In genomic region chr16:84218961-84219360, GRCh38 we compare ENCODE assay signal across 27 cellular contexts. TPM values are rescaled to one million over a fixed set of nuclear protein-coding genes. Genes with fewer than 3 reads are reported as not detected.
A peak's percentile ranks its signal among the peaks of the same experiment; 100 is the strongest.
DNase-seq lines count a peak whose midpoint lies in the region; ATAC-seq, FAIRE-seq and TF ChIP-seq lines count a peak whose summit lies in the region.
"Had no signal": no experiment of that assay in that cellular context is flagged by ENCODE, and none has a peak within 500 bp of the region (broad histone marks: within the 10 kb centered on the region; RNA-seq: fewer than 3 reads in every experiment).

No MANE protein-coding gene starts in this region.

- H3K4me1 Mint-ChIP-seq in GM23338, result peaks cover 11% of the 10 kb centered on the region
- H3K4me1 Mint-ChIP-seq: CD8-positive, alpha-beta memory T cell had no signal

- H3K27ac ChIP-seq in GM23338 (ENCODE audit: low read depth), result no peak overlapping the region
- no peak overlapping the region for H3K27ac ChIP-seq in H1 (ENCODE audit: low read depth, low read length)
- H3K27ac ChIP-seq in mesendoderm (ENCODE audit: low read depth, low read length), result peak overlapping the region; percentile 36
- peak overlapping the region; percentile 86 for H3K27ac ChIP-seq in smooth muscle cell (ENCODE audit: low read depth)
- no peak overlapping the region for H3K27ac ChIP-seq in mesenchymal stem cell (ENCODE audit: low read length, poor library complexity, severe bottlenecking)
- H3K27ac ChIP-seq: BLaER1 treated with 17β-estradiol and CSF1 and Interleukin-3, amounts not matched to agents 10 nM and 100 nM; GM23248 had no signal

- H3K79me1 ChIP-seq in H1 (ENCODE audit: low read depth, low read length), result no peaks in the 10 kb centered on the region
- no peaks in the 10 kb centered on the region for H3K79me1 ChIP-seq in mesendoderm (ENCODE audit: low read length)
- no peaks in the 10 kb centered on the region for H3K79me1 ChIP-seq in mesenchymal stem cell (replicated peaks; ENCODE audit: low read length, poor library complexity, severe bottlenecking)

- H3K27me3 Mint-ChIP-seq in GM23338 (ENCODE audit: insufficient read depth, low read depth, poor library complexity), result peaks cover 18% of the 10 kb centered on the region
- H3K27me3 Mint-ChIP-seq: CD4-positive, alpha-beta T cell had no signal

- no peak overlapping the region for H4K91ac ChIP-seq in H1 (replicated peaks; ENCODE audit: insufficient read length, low read length)
- no peak overlapping the region for H4K91ac ChIP-seq in mesenchymal stem cell (ENCODE audit: low read length)

- H3K27me3 ChIP-seq in GM23338 (ENCODE audit: insufficient read depth), result no peaks in the 10 kb centered on the region
- H3K27me3 ChIP-seq in H1 (replicated peaks in 1 of 4; ENCODE audit: control insufficient read depth in 3 of 4, extremely low read depth in 1 of 4, insufficient read depth in 3 of 4, low read length in 3 of 4), result no peaks in the 10 kb centered on the region
- no peaks in the 10 kb centered on the region for H3K27me3 ChIP-seq in mesendoderm (ENCODE audit: insufficient read depth, low read length, poor library complexity)
- no peaks in the 10 kb centered on the region for H3K27me3 ChIP-seq in smooth muscle cell (ENCODE audit: low read depth)
- H3K27me3 ChIP-seq in mesenchymal stem cell (ENCODE audit: control insufficient read depth in 1 of 2, insufficient read depth in 1 of 2, low read length in 2 of 2), result peaks cover 22 to 42% of the 10 kb centered on the region in 2 experiments
- H3K27me3 ChIP-seq: BE2C; BLaER1 treated with 17β-estradiol and CSF1 and Interleukin-3, amounts not matched to agents 10 nM and 100 nM had no signal

- H3K9me3 ChIP-seq in H1 (ENCODE audit: insufficient read depth in 2 of 2, low read depth in 1 of 2, low read length in 1 of 2) (no peaks in the 10 kb centered on the region), smooth muscle cell (replicated peaks; ENCODE audit: low read depth) (no peaks in the 10 kb centered on the region), mesenchymal stem cell (ENCODE audit: control insufficient read depth, low read length) (no peaks in the 10 kb centered on the region)
- H3K9me3 ChIP-seq: A549; BE2C; BLaER1 treated with 17β-estradiol and CSF1 and Interleukin-3, amounts not matched to agents 10 nM and 100 nM; HAP-1 had no signal

- 73% methylated on average over 5 of the region's 5 CpGs; no CpG with 5 or more reads in 1 of the 2 experiments for WGBS in H1 (ENCODE audit: extremely low coverage in 1 of 2, insufficient coverage in 1 of 2, insufficient read length in 1 of 2, insufficient replicate concordance in 2 of 2, low coverage in 1 of 2, low lambda C conversion rate in 2 of 2, missing lambda C conversion rate in 1 of 2), 2 experiments
- WGBS in mesendoderm (ENCODE audit: extremely low coverage, insufficient coverage, low lambda C conversion rate), result no CpG with 5 or more reads among the region's 5 CpGs
- 25% methylated on average over 5 of the region's 5 CpGs for WGBS in smooth muscle cell (ENCODE audit: low lambda C conversion rate)
- 59% methylated on average over 4 of the region's 5 CpGs for WGBS in mesenchymal stem cell

- no peak overlapping the region for H2BK5ac ChIP-seq in H1 (ENCODE audit: low read depth, low read length)
- no peak overlapping the region for H2BK5ac ChIP-seq in mesendoderm (ENCODE audit: low read length)
- no peak overlapping the region for H2BK5ac ChIP-seq in mesenchymal stem cell (ENCODE audit: low read depth, low read length, poor library complexity, severe bottlenecking)

- no peaks in the 10 kb centered on the region for H3K23me2 ChIP-seq in H1 (ENCODE audit: low read depth, low read length)

- no peak overlapping the region for H3K4me2 ChIP-seq in GM23338
- no peak overlapping the region for H3K4me2 ChIP-seq in H1 (ENCODE audit: insufficient read depth in 1 of 2, low read depth in 2 of 2, low read length in 2 of 2)
- H3K4me2 ChIP-seq in mesendoderm (ENCODE audit: low read length), result no peak overlapping the region
- H3K4me2 ChIP-seq in smooth muscle cell, result peak overlapping the region; percentile 9
- no peak overlapping the region for H3K4me2 ChIP-seq in mesenchymal stem cell (ENCODE audit: low read length, poor library complexity, severe bottlenecking)
- H3K4me2 ChIP-seq: A549; BLaER1 treated with 17β-estradiol and CSF1 and Interleukin-3, amounts not matched to agents 10 nM and 100 nM had no signal

- H3K14ac ChIP-seq in H1 (ENCODE audit: insufficient read length) (no peak overlapping the region), mesenchymal stem cell (ENCODE audit: low read length in 2 of 2) (no peak overlapping the region)

- H3K4me1 ChIP-seq in GM23338 (ENCODE audit: insufficient read depth) (no peaks in the 10 kb centered on the region), H1 (replicated peaks in 1 of 4; ENCODE audit: control insufficient read depth in 3 of 4, insufficient read depth in 4 of 4, low read length in 3 of 4) (peaks cover 0 to 3% (median 1%) of the 10 kb centered on the region in 4 experiments; a peak in 3 of 7 replicates), mesendoderm (ENCODE audit: control insufficient read depth, low read depth, low read length) (peaks cover 4% of the 10 kb centered on the region), smooth muscle cell (ENCODE audit: low read depth) (peaks cover 16% of the 10 kb centered on the region), mesenchymal stem cell (ENCODE audit: control insufficient read depth, insufficient read depth, low read depth, low read length) (peaks cover 3% of the 10 kb centered on the region)
- H3K4me1 ChIP-seq: A549, HAP-1 had no signal

- no peak for TF ChIP-seq EP300 in H1 (IDR thresholded peaks at IDR 0.05; ENCODE audit: borderline replicate concordance in 1 of 2, low read depth in 2 of 2, low read length in 2 of 2)

- ATAC-seq in GM23338 (peak; percentile 48), HG02798 (IDR thresholded peaks at IDR 0.05; ENCODE audit: poor library complexity, unreplicated experiment) (no peak)
- ATAC-seq: A549 had no signal

- no peaks in the 10 kb centered on the region for H3F3A ChIP-seq in GM23338 (replicated peaks; ENCODE audit: low read depth)
- no peaks in the 10 kb centered on the region for H3F3A ChIP-seq in smooth muscle cell (ENCODE audit: low read depth)

- CTCF ChIA-PET in H1 (lab: Charles Lee; ENCODE audit: partially characterized antibody), result interaction anchor here (0.8 to 1.1 kb wide), 4 partner anchors 43 to 268 kb away, joined by 3 to 5 read pairs (median 3); no protein-coding TSS in a partner anchor

- H2AFZ ChIP-seq in GM23338 (0 out of 2 replicates have a peak overlapping the region, but pooled peaks have one; percentile 32), H1 (ENCODE audit: low read length) (peak overlapping the region; percentile 74), smooth muscle cell (ENCODE audit: low read depth) (peak overlapping the region; percentile 79), mesenchymal stem cell (ENCODE audit: low read depth, low read length) (no peak overlapping the region)
- H2AFZ ChIP-seq: GM23248 had no signal

- no peak overlapping the region for H2BK120ac ChIP-seq in H1 (replicated peaks; ENCODE audit: low read depth, low read length)
- no peak overlapping the region for H2BK120ac ChIP-seq in mesendoderm (ENCODE audit: low read depth, low read length)
- no peak overlapping the region for H2BK120ac ChIP-seq in mesenchymal stem cell (ENCODE audit: low read depth, low read length)

- H3K18ac ChIP-seq in H1 (ENCODE audit: extremely low read depth, low read length) (no peak overlapping the region), mesendoderm (ENCODE audit: low read length) (no peak overlapping the region), mesenchymal stem cell (ENCODE audit: low read depth in 1 of 2, low read length in 2 of 2) (no peak overlapping the region)

- H4K5ac ChIP-seq in H1 (ENCODE audit: insufficient read length, low read depth, low read length), result no peak overlapping the region
- H4K5ac ChIP-seq in mesendoderm (ENCODE audit: low read length), result no peak overlapping the region

- H4K8ac ChIP-seq in H1 (ENCODE audit: extremely low read depth, insufficient read depth, low read length) (no peak overlapping the region), mesendoderm (ENCODE audit: low read depth, low read length) (no peak overlapping the region), mesenchymal stem cell (ENCODE audit: low read length) (no peak overlapping the region)

- no peak for TF ChIP-seq CTCF in GM23338 (conservative IDR thresholded peaks at IDR 0.05; ENCODE audit: low read depth in 2 of 2)
- TF ChIP-seq CTCF in H1 (IDR thresholded peaks at IDR 0.05; ENCODE audit: control extremely low read depth in 1 of 3, insufficient read depth in 1 of 3, low read depth in 1 of 3, low read length in 3 of 3), result no peak
- TF ChIP-seq CTCF in smooth muscle cell (IDR thresholded peaks at IDR 0.05; ENCODE audit: borderline replicate concordance, insufficient read depth, poor library complexity, severe bottlenecking), result no peak

- H2BK15ac ChIP-seq in H1 (ENCODE audit: low read length) (no peak overlapping the region), mesendoderm (replicated peaks; ENCODE audit: low read depth) (no peak overlapping the region), mesenchymal stem cell (ENCODE audit: low read depth, poor library complexity, severe bottlenecking) (no peak overlapping the region)

- no peak overlapping the region for H3K4ac ChIP-seq in H1 (replicated peaks; ENCODE audit: insufficient read length, low read depth, low read length)
- H3K4ac ChIP-seq in mesendoderm (ENCODE audit: low read depth, low read length), result no peak overlapping the region
- peak overlapping the region in 1 of 2 experiments; percentile 24 for H3K4ac ChIP-seq in mesenchymal stem cell (ENCODE audit: low read depth in 1 of 2, low read length in 2 of 2)

- no peak for TF ChIP-seq RAD21 in H1 (IDR thresholded peaks at IDR 0.05 in 1 of 2, conservative IDR thresholded peaks at IDR 0.05 in 1 of 2; ENCODE audit: low read depth in 2 of 2, low read length in 2 of 2)

- H3K36me3 ChIP-seq in GM23338 (ENCODE audit: insufficient read depth) (no peaks in the 10 kb centered on the region), H1 (ENCODE audit: control insufficient read depth in 2 of 4, insufficient read depth in 4 of 4, low read length in 3 of 4) (no peaks in the 10 kb centered on the region), mesendoderm (ENCODE audit: control insufficient read depth, insufficient read depth, low read length) (no peaks in the 10 kb centered on the region), smooth muscle cell (ENCODE audit: low read depth) (no peaks in the 10 kb centered on the region), mesenchymal stem cell (ENCODE audit: control insufficient read depth in 1 of 2, insufficient read depth in 2 of 2, low read depth in 1 of 2, low read length in 2 of 2) (no peaks in the 10 kb centered on the region)
- H3K36me3 ChIP-seq: BE2C; BLaER1 treated with 17β-estradiol and CSF1 and Interleukin-3, amounts not matched to agents 10 nM and 100 nM; HAP-1 had no signal

- no peak overlapping the region for H2BK20ac ChIP-seq in H1 (ENCODE audit: low read length)

- H3K36me3 Mint-ChIP-seq in GM23338 (ENCODE audit: low read depth), result no peaks in the 10 kb centered on the region
- H3K36me3 Mint-ChIP-seq: CD14-positive monocyte; CD8-positive, alpha-beta memory T cell had no signal

- no peak for TF ChIP-seq POLR2A in H1 (IDR thresholded peaks at IDR 0.05; ENCODE audit: control extremely low read depth in 1 of 2, low read depth in 2 of 2, low read length in 2 of 2)

- H2AK5ac ChIP-seq in H1 (ENCODE audit: low read depth, low read length) (no peak overlapping the region), mesendoderm (ENCODE audit: low read length) (no peak overlapping the region), mesenchymal stem cell (ENCODE audit: low read length, severe bottlenecking) (no peak overlapping the region)

- H3K9ac ChIP-seq in H1 (replicated peaks in 1 of 4; ENCODE audit: extremely low read depth in 1 of 4, low read depth in 3 of 4, low read length in 3 of 4) (no peak overlapping the region), mesendoderm (ENCODE audit: low read length) (no peak overlapping the region), smooth muscle cell (ENCODE audit: low read depth) (peak overlapping the region; percentile 69), mesenchymal stem cell (ENCODE audit: low read length) (no peak overlapping the region)
- H3K9ac ChIP-seq: BLaER1 treated with 17β-estradiol and CSF1 and Interleukin-3, amounts not matched to agents 10 nM and 100 nM; GM23248 had no signal

- POLR2A ChIA-PET in H1 (lab: Charles Lee; ENCODE audit: partially characterized antibody), result interaction anchor here (0.9 to 1.1 kb wide), 2 partner anchors 25 to 195 kb away, joined by 3 read pairs; no protein-coding TSS in a partner anchor

- H3K4me3 Mint-ChIP-seq in GM23338, result no peak overlapping the region
- H3K4me3 Mint-ChIP-seq: CD14-positive monocyte; CD4-positive, alpha-beta T cell; CD8-positive, alpha-beta memory T cell; HFFc6 had no signal

- no peak for FAIRE-seq in H1 (lab: Jason Lieb, UNC)
- no peak for FAIRE-seq in GM19239 (lab: Jason Lieb, UNC)
- FAIRE-seq: A549, D721Med, G401.6, GM12892, H54 had no signal

- no peak overlapping the region for H3K27ac Mint-ChIP-seq in GM23338
- H3K27ac Mint-ChIP-seq: CD14-positive monocyte; CD4-positive, alpha-beta T cell; CD8-positive, alpha-beta memory T cell; HFFc6 had no signal

- H3K23ac ChIP-seq in H1 (ENCODE audit: insufficient read length) (no peak overlapping the region), mesendoderm (ENCODE audit: low read length) (no peak overlapping the region), mesenchymal stem cell (ENCODE audit: low read length in 2 of 2) (no peak overlapping the region)

- no peak for DNase-seq in GM23338 (ENCODE audit: low spot score)
- no peak for DNase-seq in H1 (ENCODE audit: low read depth in 1 of 2, low spot score in 2 of 2)
- DNase-seq in mesendoderm, result peak; percentile 66
- no peak for DNase-seq in smooth muscle cell (lab: John Stamatoyannopoulos, UW; ENCODE audit: unreplicated experiment)
- DNase-seq in NCI-H82 treated with DMSO at 0.1 percent for 48 hours (lab: John Stamatoyannopoulos, UW; ENCODE audit: unreplicated experiment), result no peak
- DNase-seq in mesenchymal stem cell, result no peak
- DNase-seq in GM19239 (ENCODE audit: insufficient read length, low spot score), result no peak
- DNase-seq: 8988T; ACHN; AML-193; BE2C; CD4-positive, alpha-beta T cell; CD8-positive, alpha-beta memory T cell; DMS 273 treated with DMSO at 0.1 percent for 48 hours; DMS79; GM23248; HFFc6 had no signal

- no peaks in the 10 kb centered on the region for H3K9me2 ChIP-seq in GM23338 (ENCODE audit: insufficient read depth)

- H3K4me3 ChIP-seq in GM23338 (no peak overlapping the region), H1 (ENCODE audit: extremely low read depth in 1 of 4, insufficient read depth in 2 of 4, low read depth in 3 of 4, low read length in 4 of 4) (no peak overlapping the region), mesendoderm (ENCODE audit: low read length) (no peak overlapping the region), smooth muscle cell (no peak overlapping the region), mesenchymal stem cell (ENCODE audit: insufficient read depth in 1 of 2, low read depth in 1 of 2, low read length in 2 of 2) (no peak overlapping the region)
- H3K4me3 ChIP-seq: A549; BLaER1 treated with 17β-estradiol and CSF1 and Interleukin-3, amounts not matched to agents 10 nM and 100 nM; GM23248; HAP-1 had no signal

- H4K20me1 ChIP-seq in GM23338 (replicated peaks; ENCODE audit: insufficient read depth) (no peaks in the 10 kb centered on the region), H1 (replicated peaks in 1 of 2; ENCODE audit: control insufficient read depth in 1 of 2, insufficient read depth in 2 of 2, low read length in 2 of 2) (no peaks in the 10 kb centered on the region), smooth muscle cell (ENCODE audit: low read depth) (no peaks in the 10 kb centered on the region)
- H4K20me1 ChIP-seq: BLaER1 treated with 17β-estradiol and CSF1 and Interleukin-3, amounts not matched to agents 10 nM and 100 nM had no signal

- H2BK12ac ChIP-seq in H1 (ENCODE audit: low read depth, low read length) (no peak overlapping the region), mesenchymal stem cell (ENCODE audit: low read length in 2 of 2) (no peak overlapping the region)

- H3K56ac ChIP-seq in H1 (replicated peaks; ENCODE audit: insufficient read length, low read depth, low read length) (no peak overlapping the region), mesendoderm (ENCODE audit: low read length) (no peak overlapping the region)

- no peaks in the 10 kb centered on the region; the same call in 2 of the 3 replicates for H3K9me3 Mint-ChIP-seq in GM23338
- H3K9me3 Mint-ChIP-seq: CD14-positive monocyte; CD4-positive, alpha-beta T cell; CD8-positive, alpha-beta memory T cell; HFFc6 had no signal

- H3K79me2 ChIP-seq in GM23338 (replicated peaks; ENCODE audit: insufficient read depth) (no peaks in the 10 kb centered on the region), H1 (ENCODE audit: control insufficient read depth in 1 of 2, insufficient read depth in 2 of 2, low read length in 2 of 2) (no peaks in the 10 kb centered on the region), mesendoderm (ENCODE audit: control insufficient read depth, insufficient read depth, low read length) (no peaks in the 10 kb centered on the region), smooth muscle cell (ENCODE audit: low read depth) (no peaks in the 10 kb centered on the region)

RNA-seq across cellular contexts. Expression of gene KCNG4, which starts 20.9 kb away (rescaled TPM):
- 0.07 TPM in 1 of 2 replicates, not detected in the other for total RNA-seq in GM23338 (2014; rRNA removed; shearing (Covaris generic))
- polyA plus RNA-seq in GM23338 (2016; fragmentation: Nextera tagmentation; extraction: Ambion mirVana) (not detected in 2 replicates), H1 (2011; rRNA removed) (not detected in 2 replicates), smooth muscle cell (not detected in 2 replicates)
- total RNA-seq in H1 (2021; fragmentation: NEBNext Ultra II Directional; extraction: Animal tissue kit (Norgen Biotek cat#: 25700)), result not detected in 2 replicates
- not detected for polyA plus RNA-seq in H1 (2011; cell fraction: cytosol; rRNA removed)
- not detected for polyA plus RNA-seq in H1 (2011; cell fraction: nucleus; rRNA removed)
- not detected in 4 replicates for polyA plus RNA-seq in H1 (2012, experiment 1 of 2)
- not detected for polyA plus RNA-seq in H1 (2012, experiment 2 of 2)
- not detected for polyA plus RNA-seq in H1 (2013, experiment 1 of 2)
- polyA plus RNA-seq in H1 (2013, experiment 2 of 2), result not detected
- polyA minus RNA-seq in H1 (2011; rRNA and poly(A)+ RNA removed), result 0.02 TPM in 1 of 2 replicates, not detected in the other
- polyA minus RNA-seq in H1 (2011; cell fraction: cytosol; rRNA and poly(A)+ RNA removed), result not detected
- not detected for polyA minus RNA-seq in H1 (2011; cell fraction: nucleus; rRNA and poly(A)+ RNA removed)
- not detected for polyA plus RNA-seq in mesendoderm (2013, experiment 1 of 2)
- not detected for polyA plus RNA-seq in mesendoderm (2013, experiment 2 of 2)
- total RNA-seq in smooth muscle cell, result not detected in 2 replicates
- not detected for polyA plus RNA-seq in mesenchymal stem cell (2013, experiment 1 of 2)
- not detected for polyA plus RNA-seq in mesenchymal stem cell (2013, experiment 2 of 2)
- total RNA-seq: CD4-positive, alpha-beta T cell; CD8-positive, alpha-beta memory T cell; Daoy; GM23248; HFFc6 had no signal
- polyA plus RNA-seq: A549; CD14-positive monocyte; CD8-positive, alpha-beta memory T cell; GM23248 had no signal

RNA-seq across cellular contexts. Expression of gene ADAD2, which starts 28.0 kb away (rescaled TPM):
- total RNA-seq in GM23338 (2014; rRNA removed; shearing (Covaris generic)), result 1.5 and 4.5 TPM in 2 replicates
- 1.1 and 1.6 TPM in 2 replicates for polyA plus RNA-seq in GM23338 (2016; fragmentation: Nextera tagmentation; extraction: Ambion mirVana)
- 1.3 and 1.6 TPM in 2 replicates for total RNA-seq in H1 (2021; fragmentation: NEBNext Ultra II Directional; extraction: Animal tissue kit (Norgen Biotek cat#: 25700))
- polyA plus RNA-seq in H1 (2011; rRNA removed), result 1.2 and 2.3 TPM in 2 replicates
- 1.8 TPM for polyA plus RNA-seq in H1 (2011; cell fraction: cytosol; rRNA removed)
- polyA plus RNA-seq in H1 (2011; cell fraction: nucleus; rRNA removed), result 4.1 TPM
- 0.64 to 0.78 TPM (median 0.70 TPM) in 4 replicates for polyA plus RNA-seq in H1 (2012, experiment 1 of 2)
- 0.46 TPM for polyA plus RNA-seq in H1 (2012, experiment 2 of 2)
- 0.51 TPM for polyA plus RNA-seq in H1 (2013, experiment 1 of 2)
- 0.33 TPM for polyA plus RNA-seq in H1 (2013, experiment 2 of 2)
- 0.17 and 0.25 TPM in 2 replicates for polyA minus RNA-seq in H1 (2011; rRNA and poly(A)+ RNA removed)
- 1.9 TPM for polyA minus RNA-seq in H1 (2011; cell fraction: cytosol; rRNA and poly(A)+ RNA removed)
- polyA minus RNA-seq in H1 (2011; cell fraction: nucleus; rRNA and poly(A)+ RNA removed), result 0.90 TPM
- polyA plus RNA-seq in mesendoderm (2013, experiment 1 of 2), result 0.48 TPM
- 0.48 TPM for polyA plus RNA-seq in mesendoderm (2013, experiment 2 of 2)
- total RNA-seq in smooth muscle cell, result not detected in 2 replicates
- 0.48 TPM in 1 of 2 replicates, not detected in the other for polyA plus RNA-seq in smooth muscle cell
- not detected for polyA plus RNA-seq in mesenchymal stem cell (2013, experiment 1 of 2)
- polyA plus RNA-seq in mesenchymal stem cell (2013, experiment 2 of 2), result not detected
- total RNA-seq: Daoy, GM23248, HFFc6 had no signal
- polyA plus RNA-seq: A549; CD14-positive monocyte; CD8-positive, alpha-beta memory T cell; GM23248 had no signal

RNA-seq across cellular contexts. Expression of gene TAF1C, which starts 32.1 kb away (rescaled TPM):
- 51.9 and 57.4 TPM in 2 replicates for total RNA-seq in GM23338 (2014; rRNA removed; shearing (Covaris generic))
- 37.2 and 39.1 TPM in 2 replicates for polyA plus RNA-seq in GM23338 (2016; fragmentation: Nextera tagmentation; extraction: Ambion mirVana)
- 63.8 and 68.0 TPM in 2 replicates for total RNA-seq in H1 (2021; fragmentation: NEBNext Ultra II Directional; extraction: Animal tissue kit (Norgen Biotek cat#: 25700))
- 44.6 and 81.6 TPM in 2 replicates for polyA plus RNA-seq in H1 (2011; rRNA removed)
- polyA plus RNA-seq in H1 (2011; cell fraction: cytosol; rRNA removed), result 60.1 TPM
- 466 TPM for polyA plus RNA-seq in H1 (2011; cell fraction: nucleus; rRNA removed)
- polyA plus RNA-seq in H1 (2012, experiment 1 of 2), result 65.5 to 73.4 TPM (median 68.4 TPM) in 4 replicates
- 42.0 TPM for polyA plus RNA-seq in H1 (2012, experiment 2 of 2)
- 52.5 TPM for polyA plus RNA-seq in H1 (2013, experiment 1 of 2)
- polyA plus RNA-seq in H1 (2013, experiment 2 of 2), result 44.5 TPM
- polyA minus RNA-seq in H1 (2011; rRNA and poly(A)+ RNA removed), result 38.9 and 40.4 TPM in 2 replicates
- polyA minus RNA-seq in H1 (2011; cell fraction: cytosol; rRNA and poly(A)+ RNA removed), result 37.3 TPM
- polyA minus RNA-seq in H1 (2011; cell fraction: nucleus; rRNA and poly(A)+ RNA removed), result 82.2 TPM
- 40.2 TPM for polyA plus RNA-seq in mesendoderm (2013, experiment 1 of 2)
- 40.2 TPM for polyA plus RNA-seq in mesendoderm (2013, experiment 2 of 2)
- total RNA-seq in smooth muscle cell, result 13.3 and 17.1 TPM in 2 replicates
- polyA plus RNA-seq in smooth muscle cell, result 35.5 and 37.3 TPM in 2 replicates
- 24.3 TPM for polyA plus RNA-seq in mesenchymal stem cell (2013, experiment 1 of 2)
- 22.1 TPM for polyA plus RNA-seq in mesenchymal stem cell (2013, experiment 2 of 2)

Comparison
In these comparisons a context has a peak if more than half of its experiments do, and no peak if none do; other contexts are left out.
1. H3K27ac ChIP-seq: peak in mesendoderm (single experiment) and smooth muscle cell (single experiment); none in GM23338 (single experiment), H1 (single experiment) and mesenchymal stem cell (single experiment).